In genomic region chr12:55681142-55682077, GRCh38 we compare ENCODE assay signal across 8 cellular contexts. TPM values are rescaled to one million over a fixed set of nuclear protein-coding genes. Genes with fewer than 3 reads are reported as not detected.
DNase-seq lines count a peak whose midpoint lies in the region; ATAC-seq and TF ChIP-seq lines count a peak whose summit lies in the region.

No MANE protein-coding gene starts in this region.

- no peaks in the 10 kb centered on the region for H3K36me3 Mint-ChIP-seq in dendritic cell treated with granulocyte-macrophage colony-stimulating factor and Interleukin-4, amounts not matched to agents 40 ng/mL and 50 ng/mL, for 4 days (ENCODE audit: low read depth)
- H3K36me3 Mint-ChIP-seq in CD8-positive, alpha-beta memory T cell = no peaks in the 10 kb centered on the region

- H3K9ac ChIP-seq in NT2/D1 (ENCODE audit: insufficient read length, low read depth) = peak overlapping the region; percentile 69

- no peak overlapping the region for H3K27ac ChIP-seq in aorta (ENCODE audit: low read depth in 1 of 2, low read length in 2 of 2)
- H3K27ac ChIP-seq in CD8-positive, alpha-beta memory T cell (ENCODE audit: low read depth, low read length) = no peak overlapping the region

- H3K9me3 Mint-ChIP-seq in dendritic cell treated with granulocyte-macrophage colony-stimulating factor and Interleukin-4, amounts not matched to agents 40 ng/mL and 50 ng/mL, for 4 days = no peaks in the 10 kb centered on the region
- H3K9me3 Mint-ChIP-seq in CD8-positive, alpha-beta memory T cell = no peaks in the 10 kb centered on the region

- H3K9me3 ChIP-seq in NT2/D1 (ENCODE audit: insufficient read depth, low read length) (no peaks in the 10 kb centered on the region), aorta (ENCODE audit: control insufficient read depth, low read length) (no peaks in the 10 kb centered on the region)
- no peaks in the 10 kb centered on the region for H3K9me3 ChIP-seq in CD8-positive, alpha-beta memory T cell (ENCODE audit: low read length)

- H3K27ac Mint-ChIP-seq in dendritic cell treated with granulocyte-macrophage colony-stimulating factor and Interleukin-4, amounts not matched to agents 40 ng/mL and 50 ng/mL, for 4 days = peak overlapping the region; percentile 63
- H3K27ac Mint-ChIP-seq in CD8-positive, alpha-beta memory T cell = peak overlapping the region in 1 of 8 donors; percentile 52

- H3K4me1 Mint-ChIP-seq in dendritic cell treated with granulocyte-macrophage colony-stimulating factor and Interleukin-4, amounts not matched to agents 40 ng/mL and 50 ng/mL, for 4 days (ENCODE audit: low read depth) = peaks cover 22% of the 10 kb centered on the region
- H3K4me1 Mint-ChIP-seq in CD8-positive, alpha-beta memory T cell = peaks cover 5 to 13% (median 8%) of the 10 kb centered on the region in 3 donors

- H3K4me3 ChIP-seq in AG09309 (ENCODE audit: control insufficient read depth, low read depth, low read length) (no peak overlapping the region), NT2/D1 (ENCODE audit: insufficient read length, low read depth) (peak overlapping the region; percentile 50), aorta (ENCODE audit: low read length in 2 of 2) (no peak overlapping the region)
- no peak overlapping the region for H3K4me3 ChIP-seq in CD8-positive, alpha-beta memory T cell (ENCODE audit: low read length)

- TF ChIP-seq CTCF in AG09309 (IDR thresholded peaks at IDR 0.05; ENCODE audit: control insufficient read depth, insufficient read depth, low read depth, low read length, missing control alignments) = peak; percentile 41
- TF ChIP-seq CTCF in GM13977 (IDR thresholded peaks at IDR 0.05; ENCODE audit: extremely low read depth, insufficient read depth, missing control alignments) = peak; percentile 23

- H3K27me3 ChIP-seq in NT2/D1 (ENCODE audit: insufficient read depth, insufficient read length) = no peaks in the 10 kb centered on the region
- H3K27me3 ChIP-seq in aorta (ENCODE audit: control insufficient read depth in 1 of 2, insufficient read depth in 2 of 2, low read length in 1 of 2) = no peaks in the 10 kb centered on the region
- peaks cover 6% of the 10 kb centered on the region for H3K27me3 ChIP-seq in CD8-positive, alpha-beta memory T cell (ENCODE audit: insufficient read depth, low read length, poor library complexity, severe bottlenecking)

- 9 to 10% methylated on average over 17 of the region's 17 CpGs for WGBS in aorta, 2 donors

- H3K4me1 ChIP-seq in NT2/D1 (ENCODE audit: insufficient read depth, insufficient read length) = no peaks in the 10 kb centered on the region
- no peaks in the 10 kb centered on the region for H3K4me1 ChIP-seq in aorta (ENCODE audit: control insufficient read depth in 1 of 2, insufficient read depth in 2 of 2, low read length in 2 of 2)
- no peaks in the 10 kb centered on the region for H3K4me1 ChIP-seq in CD8-positive, alpha-beta memory T cell (ENCODE audit: insufficient read depth, low read length)

- CTCF ChIA-PET in CD8-positive, alpha-beta memory T cell (lab: Charles Lee) = no interaction called here

- H3K36me3 ChIP-seq in NT2/D1 (ENCODE audit: insufficient read depth, insufficient read length, low read length) (peaks cover 19% of the 10 kb centered on the region), aorta (ENCODE audit: control insufficient read depth in 1 of 2, insufficient read depth in 2 of 2, low read length in 1 of 2) (peaks cover 0 to 4% of the 10 kb centered on the region in 2 donors)
- no peaks in the 10 kb centered on the region for H3K36me3 ChIP-seq in CD8-positive, alpha-beta memory T cell (ENCODE audit: insufficient read depth, low read length)

- no peak for DNase-seq in AG09309 (ENCODE audit: low read depth)
- DNase-seq in GM13977 (ENCODE audit: low spot score) = no peak
- peak; percentile 58 for DNase-seq in NT2/D1 (ENCODE audit: low read depth, low spot score)
- DNase-seq in medulla oblongata (ENCODE audit: extremely low spot score) = peak; percentile 47
- peak; percentile 78 to 84 for DNase-seq in aorta
- DNase-seq in CD8-positive, alpha-beta memory T cell = no peak
- no peak for DNase-seq in effector CD8-positive, alpha-beta T cell (lab: John Stamatoyannopoulos, UW)

- POLR2A ChIA-PET in CD8-positive, alpha-beta memory T cell (lab: Charles Lee) = interaction anchor here (0.6 kb wide), 1 partner anchor 1964 kb away, joined by 3 read pairs; no protein-coding TSS in a partner anchor

- intact Hi-C loops in dendritic cell treated with granulocyte-macrophage colony-stimulating factor and Interleukin-4, amounts not matched to agents 40 ng/mL and 50 ng/mL, for 4 days (cut with micrococcal nuclease) = no loop called here
- intact Hi-C loops in aorta (cut with DNase I) = loop anchor here in 1 of 2 donors (2.0 kb wide), 3 partner anchors 21 to 55 kb away; partner anchors contain the start of gene RDH5

- H3K4me3 Mint-ChIP-seq in dendritic cell treated with granulocyte-macrophage colony-stimulating factor and Interleukin-4, amounts not matched to agents 40 ng/mL and 50 ng/mL, for 4 days = peak overlapping the region; percentile 48
- H3K4me3 Mint-ChIP-seq in CD8-positive, alpha-beta memory T cell = peak overlapping the region in 1 of 7 donors; percentile 41

- peak; percentile 70 for ATAC-seq in aorta (ENCODE audit: low FRiP score)

- in situ Hi-C loops in GM13977 (cut with MboI; ENCODE audit: low pct_unique_long_range_greater_than_20kb, low sequenced_read_pairs, unreplicated experiment) = no loop called here

- peaks cover 10% of the 10 kb centered on the region for H3K27me3 Mint-ChIP-seq in dendritic cell treated with granulocyte-macrophage colony-stimulating factor and Interleukin-4, amounts not matched to agents 40 ng/mL and 50 ng/mL, for 4 days
- peaks cover 18 to 48% of the 10 kb centered on the region in 2 donors for H3K27me3 Mint-ChIP-seq in CD8-positive, alpha-beta memory T cell

RNA-seq across cellular contexts. Expression of gene ITGA7, which starts 26.3 kb away (rescaled TPM):
- total RNA-seq in aorta = 100 to 1,000 TPM; 463 to 747 TPM
- 100 to 1,000 TPM in 1 of 2 donors, 10 to 100 TPM in 1; 76.1 to 633 TPM for polyA plus RNA-seq in aorta
- total RNA-seq in CD8-positive, alpha-beta memory T cell = 1 to 10 TPM; 2.7 to 3.1 TPM
- polyA plus RNA-seq in CD8-positive, alpha-beta memory T cell = 0.36 TPM

RNA-seq across cellular contexts. Expression of gene BLOC1S1, which starts 34.4 kb away (rescaled TPM):
- total RNA-seq in aorta = 100 to 1,000 TPM in 1 of 2 donors, 10 to 100 TPM in 1; 87.3 to 115 TPM
- polyA plus RNA-seq in aorta = 100 to 1,000 TPM; 248 to 351 TPM
- 100 to 1,000 TPM in 1 of 2 experiments, 10 to 100 TPM in 1; 97.5 to 110 TPM for total RNA-seq in CD8-positive, alpha-beta memory T cell
- polyA plus RNA-seq in CD8-positive, alpha-beta memory T cell = 90.2 TPM

RNA-seq across cellular contexts. Expression of gene RDH5, which starts 38.8 kb away (rescaled TPM):
- total RNA-seq in aorta = 10 to 100 TPM; 21.9 to 51.1 TPM
- polyA plus RNA-seq in aorta = 10 to 100 TPM; 16.7 to 49.4 TPM
- 1 to 10 TPM; 8.1 to 8.5 TPM for total RNA-seq in CD8-positive, alpha-beta memory T cell
- 0.90 TPM for polyA plus RNA-seq in CD8-positive, alpha-beta memory T cell

RNA-seq across cellular contexts. Expression of gene OR10P1, which starts 44.7 kb away (rescaled TPM):
- not detected for total RNA-seq in aorta
- not detected for polyA plus RNA-seq in aorta
- not detected for total RNA-seq in CD8-positive, alpha-beta memory T cell
- not detected for polyA plus RNA-seq in CD8-positive, alpha-beta memory T cell

RNA-seq across cellular contexts. Expression of gene CD63, which starts 47.4 kb away (rescaled TPM):
- 1,000 to 10,000 TPM; 1,107 to 1,135 TPM for total RNA-seq in aorta
- 1,000 to 10,000 TPM; 1,323 to 1,532 TPM for polyA plus RNA-seq in aorta
- 100 to 1,000 TPM; 200 to 202 TPM for total RNA-seq in CD8-positive, alpha-beta memory T cell
- polyA plus RNA-seq in CD8-positive, alpha-beta memory T cell = 375 TPM

Comparison
In these comparisons a context has a peak if more than half of its experiments do, and no peak if none do; other contexts are left out.
1. DNase-seq: peak in NT2/D1 (single experiment), medulla oblongata (single experiment) and aorta (2 of 2); none in AG09309 (single experiment), GM13977 (single experiment), CD8-positive, alpha-beta memory T cell (0 of 5) and effector CD8-positive, alpha-beta T cell (single experiment).
2. RNA of gene ITGA7, which starts 26.3 kb away (total RNA-seq): 463 to 747 TPM in aorta; 2.7 to 3.1 TPM in CD8-positive, alpha-beta memory T cell; every median in the first group is over 100 times any median in the second.